Comparison of ENCODE assay signal across 1 cellular context in the genomic region with DNA sequence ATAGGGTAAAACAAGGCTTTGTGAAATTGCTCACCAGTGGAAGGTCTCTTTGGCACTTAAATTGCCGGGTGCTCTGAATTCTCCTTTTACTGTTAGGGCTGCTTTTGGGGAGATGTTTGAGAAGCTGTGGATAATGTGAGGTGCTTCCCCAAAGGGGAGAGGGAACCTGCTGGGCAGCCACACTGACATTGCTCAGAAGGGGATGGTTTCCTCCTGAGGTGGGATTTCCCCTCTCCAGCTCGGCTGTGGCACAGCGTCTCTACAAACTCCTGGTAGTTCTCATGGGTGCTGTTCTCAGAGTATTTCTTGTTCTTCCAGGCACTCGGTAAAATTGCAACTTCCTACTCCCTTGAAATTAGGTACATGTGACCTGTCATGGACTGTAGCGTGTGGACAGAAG.
TF ChIP-seq lines count a peak whose summit lies in the region.

No MANE protein-coding gene starts in this region.

TF ChIP-seq in K562, 482 proteins besides CTCF, POLR2A, EP300 and RAD21 (continued from another document):
- TF ChIP-seq, protein P1, sequence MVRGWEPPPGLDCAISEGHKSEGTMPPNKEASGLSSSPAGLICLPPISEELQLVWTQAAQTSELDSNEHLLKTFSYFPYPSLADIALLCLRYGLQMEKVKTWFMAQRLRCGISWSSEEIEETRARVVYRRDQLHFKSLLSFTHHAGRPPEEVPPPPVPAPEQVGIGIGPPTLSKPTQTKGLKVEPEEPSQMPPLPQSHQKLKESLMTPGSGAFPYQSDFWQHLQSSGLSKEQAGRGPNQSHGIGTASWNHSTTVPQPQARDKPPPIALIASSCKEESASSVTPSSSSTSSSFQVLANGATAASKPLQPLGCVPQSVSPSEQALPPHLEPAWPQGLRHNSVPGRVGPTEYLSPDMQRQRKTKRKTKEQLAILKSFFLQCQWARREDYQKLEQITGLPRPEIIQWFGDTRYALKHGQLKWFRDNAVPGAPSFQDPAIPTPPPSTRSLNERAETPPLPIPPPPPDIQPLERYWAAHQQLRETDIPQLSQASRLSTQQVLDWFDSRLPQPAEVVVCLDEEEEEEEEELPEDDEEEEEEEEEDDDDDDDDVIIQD (CRISPR knock-in tag; IDR thresholded peaks at IDR 0.05), result no peak
- no peak for TF ChIP-seq CAMTA2 (CRISPR knock-in tag; conservative IDR thresholded peaks at IDR 0.05)
- TF ChIP-seq SRSF7 (optimal IDR thresholded peaks at IDR 0.05; ENCODE audit: low read depth, low read length), result no peak
- TF ChIP-seq NCOA6 (IDR thresholded peaks at IDR 0.05), result no peak
- TF ChIP-seq PML (IDR thresholded peaks at IDR 0.05; ENCODE audit: low read length), result no peak
- no peak for TF ChIP-seq PPARD (CRISPR knock-in tag; IDR thresholded peaks at IDR 0.05)
- no peak for TF ChIP-seq CEBPG (CRISPR knock-in tag; IDR thresholded peaks at IDR 0.05)
- no peak for TF ChIP-seq CEBPG (tag; conservative IDR thresholded peaks at IDR 0.05 in 1 of 2, IDR thresholded peaks at IDR 0.05 in 1 of 2)
- TF ChIP-seq, protein P2, sequence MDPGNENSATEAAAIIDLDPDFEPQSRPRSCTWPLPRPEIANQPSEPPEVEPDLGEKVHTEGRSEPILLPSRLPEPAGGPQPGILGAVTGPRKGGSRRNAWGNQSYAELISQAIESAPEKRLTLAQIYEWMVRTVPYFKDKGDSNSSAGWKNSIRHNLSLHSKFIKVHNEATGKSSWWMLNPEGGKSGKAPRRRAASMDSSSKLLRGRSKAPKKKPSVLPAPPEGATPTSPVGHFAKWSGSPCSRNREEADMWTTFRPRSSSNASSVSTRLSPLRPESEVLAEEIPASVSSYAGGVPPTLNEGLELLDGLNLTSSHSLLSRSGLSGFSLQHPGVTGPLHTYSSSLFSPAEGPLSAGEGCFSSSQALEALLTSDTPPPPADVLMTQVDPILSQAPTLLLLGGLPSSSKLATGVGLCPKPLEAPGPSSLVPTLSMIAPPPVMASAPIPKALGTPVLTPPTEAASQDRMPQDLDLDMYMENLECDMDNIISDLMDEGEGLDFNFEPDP (CRISPR knock-in tag; IDR thresholded peaks at IDR 0.05), result no peak
